ENCODE assay signal across 1 cellular context in genomic region chr9:34158362-34158869, GRCh38.
TF ChIP-seq lines count a peak whose summit lies in the region.

No MANE protein-coding gene starts in this region.

TF ChIP-seq in K562, 482 proteins besides CTCF, POLR2A, EP300 and RAD21 (continued from another document and continues in another):
- TF ChIP-seq ZNF592 (IDR thresholded peaks at IDR 0.05) (peak; percentile 90), C11orf30 (IDR thresholded peaks at IDR 0.05; ENCODE audit: low read depth) (peak; percentile 92), PHF21A (IDR thresholded peaks at IDR 0.05; ENCODE audit: borderline replicate concordance, low read depth) (peak; percentile 74; the same call in 1 of the 2 replicates), MAZ (CRISPR knock-in tag; conservative IDR thresholded peaks at IDR 0.05 in 1 of 2, IDR thresholded peaks at IDR 0.05 in 1 of 2) (peak in 1 of 2 experiments; percentile 30; a peak in 1 of 4 replicates), FOXJ2 (tag; IDR thresholded peaks at IDR 0.05) (peak; percentile 75), SOX6 (IDR thresholded peaks at IDR 0.05) (peak; percentile 48), YY1 (IDR thresholded peaks at IDR 0.05; ENCODE audit: borderline replicate concordance in 1 of 3, control insufficient read depth in 1 of 3, extremely low read depth in 1 of 3, insufficient read depth in 3 of 3, insufficient read length in 1 of 3, insufficient replicate concordance in 2 of 3, low read depth in 1 of 3, low read length in 2 of 3) (peak in 1 of 3 experiments; percentile 69), ZNF79 (CRISPR knock-in tag; IDR thresholded peaks at IDR 0.05; ENCODE audit: low read depth) (no peak), ZNF766 (CRISPR knock-in tag; conservative IDR thresholded peaks at IDR 0.05) (peak; percentile 15; the same call in 1 of the 2 replicates), AFF1 (IDR thresholded peaks at IDR 0.05; ENCODE audit: low read depth in 1 of 2, partially characterized antibody in 2 of 2) (peak in 1 of 2 experiments; percentile 18), CREB5 (CRISPR knock-in tag; IDR thresholded peaks at IDR 0.05) (no peak), TFE3 (CRISPR knock-in tag; IDR thresholded peaks at IDR 0.05) (no peak), HMGN3 (IDR thresholded peaks at IDR 0.05; ENCODE audit: borderline replicate concordance, extremely low read depth, insufficient read length, low read depth, low read length) (no peak), VEZF1 (CRISPR knock-in tag; IDR thresholded peaks at IDR 0.05) (peak; percentile 79), KDM1A (IDR thresholded peaks at IDR 0.05) (peak; percentile 58 to 67; a peak in 3 of 4 replicates), RAD51 (IDR thresholded peaks at IDR 0.05; ENCODE audit: borderline replicate concordance, low read depth) (no peak), TGIF2 (CRISPR knock-in tag; IDR thresholded peaks at IDR 0.05) (no peak), SMARCA4 (IDR thresholded peaks at IDR 0.05) (peak; percentile 62), EP400 (IDR thresholded peaks at IDR 0.05) (peak; percentile 48), ZBTB11 (CRISPR knock-in tag; IDR thresholded peaks at IDR 0.05) (peak in 1 of 3 experiments; percentile 50; a peak in 1 of 6 replicates), TCFL5 (CRISPR knock-in tag; conservative IDR thresholded peaks at IDR 0.05) (no peak), DACH1 (IDR thresholded peaks at IDR 0.05; ENCODE audit: partially characterized antibody) (peak; percentile 55), U2AF2 (optimal IDR thresholded peaks at IDR 0.05; ENCODE audit: low read depth, low read length) (no peak), ZNF740 (CRISPR knock-in tag; IDR thresholded peaks at IDR 0.05) (peak; percentile 50; the same call in 1 of the 2 replicates), ZNF740 (tag; IDR thresholded peaks at IDR 0.05) (peak in 1 of 2 experiments; percentile 60; a peak in 1 of 4 replicates), ZNF584 (CRISPR knock-in tag; IDR thresholded peaks at IDR 0.05; ENCODE audit: low read depth) (0 out of 2 replicates have a peak, but pooled peaks have one; percentile 44), HDAC2 (IDR thresholded peaks at IDR 0.05) (0 out of 2 replicates have a peak, but pooled peaks have one; percentile 15), HMBOX1 (IDR thresholded peaks at IDR 0.05) (peak; percentile 56; the same call in 1 of the 2 replicates), ZNF639 (CRISPR knock-in tag; conservative IDR thresholded peaks at IDR 0.05 in 1 of 2, IDR thresholded peaks at IDR 0.05 in 1 of 2) (peak in 1 of 2 experiments; percentile 83; a peak in 2 of 4 replicates), NRF1 (conservative IDR thresholded peaks at IDR 0.05 in 1 of 2, IDR thresholded peaks at IDR 0.05 in 1 of 2) (peak; percentile 83 to 85), CTBP1 (IDR thresholded peaks at IDR 0.05; ENCODE audit: borderline replicate concordance) (0 out of 2 replicates have a peak, but pooled peaks have one; percentile 45), ZFP36 (IDR thresholded peaks at IDR 0.05; ENCODE audit: low read depth, low read length, partially characterized antibody) (peak; percentile 44), SIN3A (IDR thresholded peaks at IDR 0.05; ENCODE audit: borderline replicate concordance in 2 of 2, control insufficient read depth in 1 of 2, low read depth in 2 of 2, low read length in 2 of 2) (no peak), ZEB2 (IDR thresholded peaks at IDR 0.05) (0 out of 2 replicates have a peak, but pooled peaks have one; percentile 20), JUND (IDR thresholded peaks at IDR 0.05; ENCODE audit: borderline replicate concordance, low read depth, low read length) (peak; percentile 90), JUND (tag; IDR thresholded peaks at IDR 0.05; ENCODE audit: borderline replicate concordance, low read depth, low read length) (peak; percentile 82; the same call in 2 of the 3 replicates), FOXK2 (conservative IDR thresholded peaks at IDR 0.05 in 1 of 2, IDR thresholded peaks at IDR 0.05 in 1 of 2; ENCODE audit: low read depth in 2 of 2) (peak; percentile 57 to 58; a peak in 3 of 4 replicates), NFE2L1 (tag; IDR thresholded peaks at IDR 0.05; ENCODE audit: borderline replicate concordance, low read depth) (peak; percentile 7; the same call in 1 of the 2 replicates), ZNF316 (IDR thresholded peaks at IDR 0.05) (peak; percentile 90)
